Comparison of ENCODE assay signal across 21 cellular contexts in genomic region chrX:352582-353314, GRCh38. TPM values are rescaled to one million over a fixed set of nuclear protein-coding genes. Genes with fewer than 3 reads are reported as not detected.
DNase-seq lines count a peak whose midpoint lies in the region; ATAC-seq and TF ChIP-seq lines count a peak whose summit lies in the region.
"Had no signal": no experiment of that assay in that cellular context is flagged by ENCODE, and none has a peak within 500 bp of the region (broad histone marks: within the 10 kb centered on the region; RNA-seq: fewer than 3 reads in every experiment).

No MANE protein-coding gene starts in this region.

- H3K9me3 Mint-ChIP-seq in nephron progenitor cell = peaks cover 6% of the 10 kb centered on the region

- no peak overlapping the region for H3K27ac ChIP-seq in right atrium auricular region
- no peak overlapping the region for H3K27ac ChIP-seq in upper lobe of right lung
- H3K27ac ChIP-seq in SJCRH30 = no peak overlapping the region
- H3K27ac ChIP-seq: KMS-11, RWPE1 had no signal

- H3K27me3 Mint-ChIP-seq in nephron progenitor cell (ENCODE audit: low read depth, poor library complexity) = no peaks in the 10 kb centered on the region

- H3K4me3 ChIP-seq in right atrium auricular region = no peak overlapping the region
- H3K4me3 ChIP-seq in upper lobe of right lung = no peak overlapping the region
- H3K4me3 ChIP-seq in SJCRH30 = no peak overlapping the region
- H3K4me3 ChIP-seq: BLaER1, GM12878 had no signal

- intact Hi-C loops in Right ventricle myocardium inferior (cut with DNase I) = no loop called here
- intact Hi-C loops in Right ventricle myocardium superior (cut with DNase I) = no loop called here
- intact Hi-C loops in upper lobe of right lung (cut with DNase I) = no loop called here

- H3K9me3 ChIP-seq in right atrium auricular region (no peaks in the 10 kb centered on the region), upper lobe of right lung (no peaks in the 10 kb centered on the region), SJCRH30 (replicated peaks) (no peaks in the 10 kb centered on the region)

- H3K36me3 ChIP-seq in right atrium auricular region = peaks cover under 1% of the 10 kb centered on the region
- no peaks in the 10 kb centered on the region for H3K36me3 ChIP-seq in upper lobe of right lung
- peaks cover 7% of the 10 kb centered on the region for H3K36me3 ChIP-seq in SJCRH30

- peaks cover 67% of the 10 kb centered on the region for H3K36me3 Mint-ChIP-seq in nephron progenitor cell (ENCODE audit: low read depth)

- H3K4me3 Mint-ChIP-seq in nephron progenitor cell = no peak overlapping the region

- TF ChIP-seq CTCF in right atrium auricular region (IDR thresholded peaks at IDR 0.05) (no peak), nephron progenitor cell (IDR thresholded peaks at IDR 0.05) (no peak), upper lobe of right lung (IDR thresholded peaks at IDR 0.05) (no peak)

- H3K27me3 ChIP-seq in right atrium auricular region = no peaks in the 10 kb centered on the region
- no peaks in the 10 kb centered on the region for H3K27me3 ChIP-seq in upper lobe of right lung
- H3K27me3 ChIP-seq in SJCRH30 = no peaks in the 10 kb centered on the region
- H3K27me3 ChIP-seq: BLaER1 had no signal

- DNase-seq in Right ventricle myocardium inferior (ENCODE audit: missing footprints) = peak; percentile 58
- no peak for DNase-seq in right atrium auricular region (ENCODE audit: low spot score)
- peak; percentile 30 for DNase-seq in Right ventricle myocardium superior
- no peak for DNase-seq in nephron progenitor cell
- DNase-seq in upper lobe of right lung = peak; percentile 56
- no peak for DNase-seq in SJCRH30
- DNase-seq in NCI-H2081 (lab: John Stamatoyannopoulos, UW) = no peak
- no peak for DNase-seq in germinal center (ENCODE audit: low spot score)
- DNase-seq: DMS 273 treated with DMSO at 0.1 percent for 48 hours, GDM1, GOT3, NCI-H1048, NCI-H1436 treated with DMSO at 0.1 percent for 48 hours, NCI-H2081 treated with DMSO at 0.1 percent for 48 hours, NCI-H510A, NCI-H82, PC-3 had no signal

- H3K4me1 ChIP-seq in right atrium auricular region (peaks cover 0 to 9% of the 10 kb centered on the region in 2 donors), upper lobe of right lung (peaks cover 3% of the 10 kb centered on the region), SJCRH30 (no peaks in the 10 kb centered on the region)

- ATAC-seq in Right ventricle myocardium inferior = no peak
- no peak for ATAC-seq in Right ventricle myocardium superior (ENCODE audit: poor library complexity)
- no peak for ATAC-seq in upper lobe of right lung
- ATAC-seq: GM12878, PC-3 had no signal

- H3K4me1 Mint-ChIP-seq in nephron progenitor cell = peaks cover 67% of the 10 kb centered on the region

- H3K27ac Mint-ChIP-seq in nephron progenitor cell = peak overlapping the region; percentile 98

RNA-seq across cellular contexts. Expression of gene PPP2R3B, which starts 34.0 kb away (rescaled TPM):
- 164 TPM for total RNA-seq in Right ventricle myocardium inferior
- total RNA-seq in right atrium auricular region = 10 to 100 TPM; 58.6 to 70.1 TPM
- total RNA-seq in Right ventricle myocardium superior = 154 TPM
- 12.8 TPM for total RNA-seq in upper lobe of right lung
- total RNA-seq in SJCRH30 (2014; rRNA removed; shearing (Covaris generic)) = 29.2 and 29.8 TPM in 2 replicates

RNA-seq across cellular contexts. Expression of gene GTPBP6, which starts 34.2 kb away (rescaled TPM):
- total RNA-seq in Right ventricle myocardium inferior (51.4 TPM), right atrium auricular region (10 to 100 TPM; 44.6 to 52.1 TPM), Right ventricle myocardium superior (50.8 TPM), upper lobe of right lung (55.1 TPM)
- total RNA-seq in SJCRH30 (2014; rRNA removed; shearing (Covaris generic)) = 29.6 and 37.0 TPM in 2 replicates

Comparison
In these comparisons a context has a peak if more than half of its experiments do, and no peak if none do; other contexts are left out.
1. DNase-seq: peak in Right ventricle myocardium inferior (single experiment), Right ventricle myocardium superior (single experiment) and upper lobe of right lung (single experiment); none in right atrium auricular region (single experiment), nephron progenitor cell (single experiment), SJCRH30 (0 of 2), NCI-H2081 (0 of 2) and germinal center (single experiment).